In the genomic region with DNA sequence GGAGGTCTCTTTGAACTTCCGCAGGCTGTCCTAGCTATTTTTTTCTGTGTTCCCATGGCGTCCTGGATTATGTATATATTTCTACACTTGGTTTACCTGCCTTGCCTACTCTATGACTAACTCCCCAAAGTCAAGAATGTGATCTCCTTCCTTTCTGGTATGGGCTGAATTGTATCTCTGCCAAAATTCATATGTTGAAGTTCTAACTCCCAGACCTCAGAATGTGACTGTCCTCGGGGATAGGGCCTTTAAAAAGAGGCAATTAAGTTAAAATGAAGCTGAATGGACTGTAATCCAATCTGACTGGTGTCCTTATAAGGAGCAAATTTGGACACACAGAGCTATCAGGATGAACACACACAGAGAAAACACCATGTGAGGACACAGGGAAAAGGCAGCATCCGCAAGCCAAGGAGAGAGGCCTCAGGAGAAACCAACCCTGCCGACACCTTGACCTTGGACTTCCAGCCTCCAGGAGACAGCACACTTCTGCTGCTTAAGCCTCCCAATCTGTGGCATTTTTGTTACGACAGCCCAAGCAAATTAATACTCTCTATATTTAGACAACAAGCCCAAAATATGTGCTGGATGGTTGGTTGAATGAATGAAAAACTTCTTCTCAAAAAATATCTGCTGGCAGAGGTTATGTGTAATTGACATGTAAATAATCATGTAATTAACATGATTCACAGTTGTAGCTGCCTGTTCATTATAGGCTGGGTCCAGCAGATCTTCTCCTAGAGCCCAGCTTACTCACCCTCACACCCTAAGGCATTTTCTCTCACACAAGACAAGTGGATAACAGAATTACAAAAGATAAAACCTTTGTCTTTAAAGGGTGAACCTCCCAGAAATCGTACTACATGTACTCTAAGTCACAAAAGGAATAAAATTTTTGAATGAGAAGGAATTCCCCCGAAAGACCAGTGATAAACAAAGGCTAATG, we compare ENCODE assay signal across 10 cellular contexts.
DNase-seq lines count a peak whose midpoint lies in the region; ATAC-seq and TF ChIP-seq lines count a peak whose summit lies in the region.
"Had no signal": no experiment of that assay in that cellular context is flagged by ENCODE, and none has a peak within 500 bp of the region (broad histone marks: within the 10 kb centered on the region; RNA-seq: fewer than 3 reads in every experiment).

No MANE protein-coding gene starts in this region.

- peak overlapping the region in 4 of 10 donors; percentile 10 to 34 (median 26) for H3K4me3 Mint-ChIP-seq in naive thymus-derived CD4-positive, alpha-beta T cell

- peaks cover 0 to 3% (median 0%) of the 10 kb centered on the region in 11 donors for H3K9me3 Mint-ChIP-seq in naive thymus-derived CD4-positive, alpha-beta T cell

- H3K4me1 ChIP-seq in heart left ventricle, result peaks cover 0 to 74% (median 38%) of the 10 kb centered on the region in 12 donors
- H3K4me1 ChIP-seq in naive thymus-derived CD4-positive, alpha-beta T cell (ENCODE audit: control insufficient read depth in 2 of 2, insufficient read depth in 2 of 2, low read length in 2 of 2), result peaks cover 20 to 45% of the 10 kb centered on the region in 2 donors
- peaks cover 56% of the 10 kb centered on the region for H3K4me1 ChIP-seq in upper lobe of right lung
- no peaks in the 10 kb centered on the region for H3K4me1 ChIP-seq in prostate gland (replicated peaks)
- H3K4me1 ChIP-seq in body of pancreas, result no peaks in the 10 kb centered on the region

- H3K9me3 ChIP-seq in heart left ventricle, result peaks cover 0 to 11% (median 0%) of the 10 kb centered on the region in 12 donors
- no peaks in the 10 kb centered on the region for H3K9me3 ChIP-seq in naive thymus-derived CD4-positive, alpha-beta T cell (ENCODE audit: control insufficient read depth in 2 of 3, low read length in 3 of 3)
- H3K9me3 ChIP-seq in upper lobe of right lung, result no peaks in the 10 kb centered on the region
- no peaks in the 10 kb centered on the region for H3K9me3 ChIP-seq in prostate gland
- H3K9me3 ChIP-seq in body of pancreas, result no peaks in the 10 kb centered on the region
- H3K9me3 ChIP-seq: thoracic aorta had no signal

- peaks cover 0 to 50% (median 0%) of the 10 kb centered on the region in 5 donors for H3K27me3 Mint-ChIP-seq in naive thymus-derived CD4-positive, alpha-beta T cell

- H3K4me3 ChIP-seq in heart left ventricle (no peak overlapping the region), choroid plexus epithelial cell (ENCODE audit: low read depth, low read length) (no peak overlapping the region), upper lobe of right lung (no peak overlapping the region), prostate gland (no peak overlapping the region), body of pancreas (no peak overlapping the region)
- H3K4me3 ChIP-seq in naive thymus-derived CD4-positive, alpha-beta T cell (ENCODE audit: low read length), result no peak overlapping the region
- H3K4me3 ChIP-seq: thoracic aorta had no signal

- TF ChIP-seq POLR2A in heart left ventricle (IDR thresholded peaks at IDR 0.05) (no peak), prostate gland (IDR thresholded peaks at IDR 0.05) (no peak), body of pancreas (IDR thresholded peaks at IDR 0.05) (no peak)

- intact Hi-C loops in heart left ventricle (cut with DNase I) (loop anchor here in 2 of 10 donors (5.0 to 10.0 kb wide), 2 partner anchors 111 to 226 kb away; no protein-coding TSS in a partner anchor), cardiac septum (cut with DNase I) (loop anchor here (5.0 kb wide), 1 partner anchor 221 kb away; a partner anchor contains a TSS), upper lobe of right lung (cut with DNase I) (no loop called here), prostate gland (cut with DNase I) (no loop called here), body of pancreas (cut with DNase I) (no loop called here)
- intact Hi-C loops in naive thymus-derived CD4-positive, alpha-beta T cell (cut with micrococcal nuclease), result no loop called here

- peaks cover 23 to 85% (median 77%) of the 10 kb centered on the region in 7 donors for H3K4me1 Mint-ChIP-seq in naive thymus-derived CD4-positive, alpha-beta T cell

- H3K27ac Mint-ChIP-seq in naive thymus-derived CD4-positive, alpha-beta T cell, result peak overlapping the region in 8 of 9 donors; percentile 60 to 90 (median 78)

- peak overlapping the region; percentile 4 to 79 (median 65) for H3K27ac ChIP-seq in heart left ventricle
- H3K27ac ChIP-seq in naive thymus-derived CD4-positive, alpha-beta T cell (ENCODE audit: low read depth, low read length), result peak overlapping the region; percentile 38
- H3K27ac ChIP-seq in upper lobe of right lung, result peak overlapping the region; percentile 43
- no peak overlapping the region for H3K27ac ChIP-seq in prostate gland
- no peak overlapping the region for H3K27ac ChIP-seq in body of pancreas

- CTCF ChIA-PET in naive thymus-derived CD4-positive, alpha-beta T cell (lab: Charles Lee), result no interaction called here

- no peak for TF ChIP-seq CTCF in heart left ventricle (IDR thresholded peaks at IDR 0.05)
- TF ChIP-seq CTCF in choroid plexus epithelial cell (conservative IDR thresholded peaks at IDR 0.05; ENCODE audit: low read depth, low read length), result no peak
- no peak for TF ChIP-seq CTCF in upper lobe of right lung (IDR thresholded peaks at IDR 0.05)
- TF ChIP-seq CTCF in prostate gland (IDR thresholded peaks at IDR 0.05), result no peak
- TF ChIP-seq CTCF in body of pancreas (IDR thresholded peaks at IDR 0.05), result no peak

- no peaks in the 10 kb centered on the region for H3K27me3 ChIP-seq in heart left ventricle
- no peaks in the 10 kb centered on the region for H3K27me3 ChIP-seq in naive thymus-derived CD4-positive, alpha-beta T cell (ENCODE audit: control insufficient read depth in 2 of 2, insufficient read depth in 2 of 2, low read length in 2 of 2)
- H3K27me3 ChIP-seq in upper lobe of right lung, result no peaks in the 10 kb centered on the region
- no peaks in the 10 kb centered on the region for H3K27me3 ChIP-seq in prostate gland (replicated peaks; ENCODE audit: insufficient read depth)
- no peaks in the 10 kb centered on the region for H3K27me3 ChIP-seq in body of pancreas

- DNase-seq in heart left ventricle (no peak), cardiac septum (ENCODE audit: low spot score) (no peak), choroid plexus epithelial cell (ENCODE audit: low read depth) (peak; percentile 43), upper lobe of right lung (no peak), prostate gland (ENCODE audit: low spot score) (no peak), SHP77 treated with DMSO at 0.1 percent for 48 hours (lab: John Stamatoyannopoulos, UW) (no peak), body of pancreas (no peak)
- no peak for DNase-seq in naive thymus-derived CD4-positive, alpha-beta T cell
- DNase-seq: NCI-H345 had no signal

- ATAC-seq in heart left ventricle (no peak), upper lobe of right lung (no peak), body of pancreas (no peak)
- ATAC-seq in naive thymus-derived CD4-positive, alpha-beta T cell, result no peak

- H3K36me3 ChIP-seq in heart left ventricle, result no peaks in the 10 kb centered on the region
- H3K36me3 ChIP-seq in naive thymus-derived CD4-positive, alpha-beta T cell (ENCODE audit: control insufficient read depth in 2 of 3, insufficient read depth in 3 of 3, low read length in 3 of 3), result no peaks in the 10 kb centered on the region
- H3K36me3 ChIP-seq in upper lobe of right lung, result no peaks in the 10 kb centered on the region
- H3K36me3 ChIP-seq in prostate gland, result no peaks in the 10 kb centered on the region
- H3K36me3 ChIP-seq in body of pancreas (replicated peaks in 1 of 2; ENCODE audit: insufficient read depth in 1 of 2, low read depth in 2 of 2), result no peaks in the 10 kb centered on the region
- H3K36me3 ChIP-seq: thoracic aorta had no signal

- WGBS in heart left ventricle, 4 donors, result 67 to 89% (median 77%) methylated on average over 8 of the region's 8 CpGs
- WGBS in prostate gland, result 66% methylated on average over 8 of the region's 8 CpGs
- 52 to 56% methylated on average over 8 of the region's 8 CpGs for WGBS in body of pancreas, 2 donors

- POLR2A ChIA-PET in naive thymus-derived CD4-positive, alpha-beta T cell (lab: Charles Lee), result interaction anchor here (0.7 to 1.8 kb wide), 3 partner anchors 21 to 195 kb away, joined by 3 to 6 read pairs (median 6); a partner anchor contains a TSS

- H3K36me3 Mint-ChIP-seq in naive thymus-derived CD4-positive, alpha-beta T cell, result peaks cover 0 to 4% (median 2%) of the 10 kb centered on the region in 5 donors

Comparison
In these comparisons a context has a peak if more than half of its experiments do, and no peak if none do; other contexts are left out.
1. H3K27ac ChIP-seq: peak in heart left ventricle (12 of 12), naive thymus-derived CD4-positive, alpha-beta T cell (single experiment) and upper lobe of right lung (single experiment); none in prostate gland (0 of 2) and body of pancreas (0 of 4).